12 cellular contexts compared by ENCODE assay signal in genomic region chr15:67405208-67406191, GRCh38.
DNase-seq lines count a peak whose midpoint lies in the region; ATAC-seq and TF ChIP-seq lines count a peak whose summit lies in the region.
"Had no signal": no experiment of that assay in that cellular context is flagged by ENCODE, and none has a peak within 500 bp of the region (broad histone marks: within the 10 kb centered on the region; RNA-seq: fewer than 3 reads in every experiment).

No MANE protein-coding gene starts in this region.

- H3K4me3 ChIP-seq in LNCaP clone FGC (ENCODE audit: low read depth, low read length) (no peak overlapping the region), cardiac fibroblast (replicated peaks in 1 of 2; ENCODE audit: low read depth in 2 of 2, low read length in 2 of 2) (no peak overlapping the region), neural progenitor cell (no peak overlapping the region), H7 (ENCODE audit: insufficient read depth, low read depth, low read length) (no peak overlapping the region)

- ATAC-seq in HG03520 (IDR thresholded peaks at IDR 0.05; ENCODE audit: unreplicated experiment), result no peak
- ATAC-seq: sciatic nerve had no signal

- H3K36me3 Mint-ChIP-seq in neural progenitor cell, result no peaks in the 10 kb centered on the region

- no peak overlapping the region for H3K27ac Mint-ChIP-seq in neural progenitor cell

- no peak overlapping the region for H3K4me2 ChIP-seq in neural progenitor cell

- no peak overlapping the region for H2AFZ ChIP-seq in neural progenitor cell (replicated peaks)

- no peaks in the 10 kb centered on the region for H3K27me3 Mint-ChIP-seq in neural progenitor cell (ENCODE audit: insufficient read depth, low read depth)

- H3K4me1 Mint-ChIP-seq in neural progenitor cell, result peaks cover 70% of the 10 kb centered on the region

- H3K36me3 ChIP-seq in neural progenitor cell, result no peaks in the 10 kb centered on the region
- H3K36me3 ChIP-seq in H7 (replicated peaks; ENCODE audit: control insufficient read depth, insufficient read depth, low read length), result no peaks in the 10 kb centered on the region

- no peak overlapping the region for H3K4me3 Mint-ChIP-seq in neural progenitor cell

- H3K9me3 ChIP-seq in neural progenitor cell (ENCODE audit: low read depth), result no peaks in the 10 kb centered on the region

- H3K27ac ChIP-seq in neural progenitor cell, result peak overlapping the region; percentile 2

- no peaks in the 10 kb centered on the region for H4K20me1 ChIP-seq in neural progenitor cell (ENCODE audit: low read depth)

- no peaks in the 10 kb centered on the region for H3K9me3 Mint-ChIP-seq in neural progenitor cell

- DNase-seq in Daoy (ENCODE audit: low read depth), result peak; percentile 71
- peak; percentile 52 for DNase-seq in LNCaP clone FGC (ENCODE audit: low read depth)
- DNase-seq in cardiac fibroblast (ENCODE audit: low read depth in 2 of 2), result peak; percentile 54 to 71
- DNase-seq in neural progenitor cell (ENCODE audit: low spot score), result no peak
- DNase-seq in central memory CD4-positive, alpha-beta T cell, result no peak
- DNase-seq in H7, result no peak
- DNase-seq in effector CD4-positive, alpha-beta T cell, result no peak
- DNase-seq: aorta, NCI-H1436 treated with DMSO at 0.1 percent for 48 hours, NCI-H774 had no signal

- no peak for TF ChIP-seq CTCF in LNCaP clone FGC (IDR thresholded peaks at IDR 0.05; ENCODE audit: control insufficient read depth, extremely low read depth, insufficient read depth)
- TF ChIP-seq CTCF in cardiac fibroblast (IDR thresholded peaks at IDR 0.05; ENCODE audit: low read depth, low read length), result no peak
- TF ChIP-seq CTCF in neural progenitor cell (IDR thresholded peaks at IDR 0.05), result no peak

- H3K4me1 ChIP-seq in neural progenitor cell, result peaks cover 66% of the 10 kb centered on the region

- no peaks in the 10 kb centered on the region for H3K79me2 ChIP-seq in neural progenitor cell (ENCODE audit: low read depth)

- H3K27me3 ChIP-seq in neural progenitor cell (no peaks in the 10 kb centered on the region), H7 (ENCODE audit: control insufficient read depth, insufficient read depth, low read length) (no peaks in the 10 kb centered on the region)

- no peak overlapping the region for H3K9ac ChIP-seq in neural progenitor cell

- H3F3A ChIP-seq in neural progenitor cell (ENCODE audit: low read depth), result peaks cover 45% of the 10 kb centered on the region

Comparison
In these comparisons a context has a peak if more than half of its experiments do, and no peak if none do; other contexts are left out.
1. DNase-seq: peak in Daoy (single experiment), LNCaP clone FGC (single experiment) and cardiac fibroblast (2 of 2); none in neural progenitor cell (single experiment), central memory CD4-positive, alpha-beta T cell (single experiment), H7 (single experiment) and effector CD4-positive, alpha-beta T cell (single experiment).